ENCODE assay signal across 18 cellular contexts in genomic region chr5:126456217-126456616, GRCh38.
"Had no signal": no experiment of that assay in that cellular context is flagged by ENCODE, and none has a peak within 500 bp of the region (broad histone marks: within the 10 kb centered on the region; RNA-seq: fewer than 3 reads in every experiment).

No MANE protein-coding gene starts in this region.

- H3K27ac Mint-ChIP-seq: activated CD4-positive, alpha-beta T cell treated with anti-CD3 and anti-CD28 coated beads, Interleukin-2, amount 10 ng/mL, durations not matched to agents 7 days and 5 days; activated CD8-positive, alpha-beta T cell treated with anti-CD3 and anti-CD28 coated beads, Interleukin-2, amount 10 ng/mL, durations not matched to agents 7 days and 5 days; activated naive CD4-positive, alpha-beta T cell treated with anti-CD3 and anti-CD28 coated beads, Interleukin-2, amount 50 U/mL, for 24 hours; activated T-helper 1 cell treated with anti-CD3 and anti-CD28 coated beads, Interleukin-12 subunit alpha, Interleukin-12 subunit beta, Interleukin-2, Interleukin-4 antibody, amounts not matched to agents 30 ng/mL and 10 ng/mL and 1 ng/mL, durations not matched to agents 14 hours and 24 hours and 36 hours had no signal

- DNase-seq: activated CD4-positive, alpha-beta T cell treated with anti-CD3 and anti-CD28 coated beads, Interleukin-2, amount 10 ng/mL, durations not matched to agents 7 days and 5 days; activated CD8-positive, alpha-beta T cell treated with anti-CD3 and anti-CD28 coated beads, Interleukin-2, amount 10 ng/mL, durations not matched to agents 7 days and 5 days; activated gamma-delta T cell treated with Interleukin-2 at 50 U/mL for 16 hours; colonic mucosa; heart left ventricle; kidney; midbrain; right cardiac atrium; stimulated activated CD4-positive, alpha-beta T cell treated with anti-CD3 and anti-CD28 coated beads, Interleukin-4, amount 100 ng/mL, for 24 hours; stimulated activated naive CD4-positive, alpha-beta T cell treated with Interleukin-2 at 50 U/mL for 16 hours had no signal

- H3K9me3 ChIP-seq: colonic mucosa, heart left ventricle had no signal

- H3K27me3 ChIP-seq: colonic mucosa, heart left ventricle had no signal

- FAIRE-seq: kidney had no signal

- H3K9me3 Mint-ChIP-seq: activated naive CD4-positive, alpha-beta T cell treated with anti-CD3 and anti-CD28 coated beads, Interleukin-2, amount 50 U/mL, for 24 hours; activated T-helper 1 cell treated with anti-CD3 and anti-CD28 coated beads, Interleukin-12 subunit alpha, Interleukin-12 subunit beta, Interleukin-2, Interleukin-4 antibody, amounts not matched to agents 30 ng/mL and 10 ng/mL and 1 ng/mL, durations not matched to agents 14 hours and 24 hours and 36 hours; central memory CD8-positive, alpha-beta T cell; natural killer cell treated with Interleukin-12 subunit alpha and Interleukin-12 subunit beta and Interleukin-15 and Interleukin-18, amount 100 ng/mL, for 72 hours had no signal

- ATAC-seq: activated CD4-positive, CD25-positive, alpha-beta regulatory T cell treated with anti-CD3 and anti-CD28 coated beads, Interleukin-2, amount 50 U/mL, for 24 hours; activated CD8-positive, alpha-beta T cell treated with anti-CD3 and anti-CD28 coated beads, Interleukin-2, amount 10 ng/mL, durations not matched to agents 7 days and 5 days; heart left ventricle; left lobe of liver; natural killer cell treated with Interleukin-12 subunit alpha and Interleukin-12 subunit beta and Interleukin-15 and Interleukin-18, amount 100 ng/mL, for 72 hours; right cardiac atrium had no signal

- H3K4me3 ChIP-seq: colonic mucosa, heart left ventricle had no signal

- H3K4me3 Mint-ChIP-seq: activated CD4-positive, alpha-beta T cell treated with anti-CD3 and anti-CD28 coated beads, Interleukin-2, amount 10 ng/mL, durations not matched to agents 7 days and 5 days; activated CD8-positive, alpha-beta T cell treated with anti-CD3 and anti-CD28 coated beads, Interleukin-2, amount 10 ng/mL, durations not matched to agents 7 days and 5 days; activated naive CD4-positive, alpha-beta T cell treated with anti-CD3 and anti-CD28 coated beads, Interleukin-2, amount 50 U/mL, for 24 hours; activated T-helper 1 cell treated with anti-CD3 and anti-CD28 coated beads, Interleukin-12 subunit alpha, Interleukin-12 subunit beta, Interleukin-2, Interleukin-4 antibody, amounts not matched to agents 30 ng/mL and 10 ng/mL and 1 ng/mL, durations not matched to agents 14 hours and 24 hours and 36 hours; central memory CD8-positive, alpha-beta T cell; natural killer cell treated with Interleukin-12 subunit alpha and Interleukin-12 subunit beta and Interleukin-15 and Interleukin-18, amount 100 ng/mL, for 72 hours had no signal

- H3K36me3 ChIP-seq: colonic mucosa had no signal

- H3K4me1 ChIP-seq: colonic mucosa, parathyroid adenoma had no signal

- H3K27ac ChIP-seq: colonic mucosa, heart left ventricle, parathyroid adenoma, VCaP had no signal

- H3K27me3 Mint-ChIP-seq: activated CD4-positive, alpha-beta T cell treated with anti-CD3 and anti-CD28 coated beads, Interleukin-2, amount 10 ng/mL, durations not matched to agents 7 days and 5 days; activated naive CD4-positive, alpha-beta T cell treated with anti-CD3 and anti-CD28 coated beads, Interleukin-2, amount 50 U/mL, for 24 hours; central memory CD8-positive, alpha-beta T cell; natural killer cell treated with Interleukin-12 subunit alpha and Interleukin-12 subunit beta and Interleukin-15 and Interleukin-18, amount 100 ng/mL, for 72 hours had no signal
